In genomic region chr9:97412628-97413382, GRCh38 we compare ENCODE assay signal across 8 cellular contexts. TPM values are rescaled to one million over a fixed set of nuclear protein-coding genes. Genes with fewer than 3 reads are reported as not detected.
DNase-seq lines count a peak whose midpoint lies in the region; ATAC-seq and TF ChIP-seq lines count a peak whose summit lies in the region.

No MANE protein-coding gene starts in this region.

- TF ChIP-seq CTCF in fibroblast of mammary gland (conservative IDR thresholded peaks at IDR 0.05; ENCODE audit: control insufficient read depth, insufficient read depth, low read depth, low read length), result no peak

- peaks cover 8% of the 10 kb centered on the region for H3K27me3 Mint-ChIP-seq in activated T-cell treated with anti-CD3 and anti-CD28 coated beads, Interleukin-2, amount 50 U/mL, for 4 hours (ENCODE audit: low read depth)
- H3K27me3 Mint-ChIP-seq in natural killer cell treated with Interleukin-12 subunit alpha and Interleukin-12 subunit beta and Interleukin-15 and Interleukin-18, amount 100 ng/mL, for 72 hours, result peaks cover 11 to 15% of the 10 kb centered on the region in 2 donors

- H3K4me1 Mint-ChIP-seq in activated T-cell treated with anti-CD3 and anti-CD28 coated beads, Interleukin-2, amount 50 U/mL, for 4 hours (ENCODE audit: low read depth), result peaks cover 35% of the 10 kb centered on the region
- peaks cover 30 to 42% of the 10 kb centered on the region in 2 donors for H3K4me1 Mint-ChIP-seq in natural killer cell treated with Interleukin-12 subunit alpha and Interleukin-12 subunit beta and Interleukin-15 and Interleukin-18, amount 100 ng/mL, for 72 hours (ENCODE audit: low read depth in 2 of 2)

- no peak for TF ChIP-seq POLR2A in GM18505 (IDR thresholded peaks at IDR 0.05; ENCODE audit: borderline replicate concordance, extremely low read depth, insufficient read depth, insufficient read length)

- H3K4me3 Mint-ChIP-seq in activated T-cell treated with anti-CD3 and anti-CD28 coated beads, Interleukin-2, amount 50 U/mL, for 4 hours, result peak overlapping the region; percentile 84
- peak overlapping the region; percentile 65 for H3K4me3 Mint-ChIP-seq in natural killer cell treated with Interleukin-12 subunit alpha and Interleukin-12 subunit beta and Interleukin-15 and Interleukin-18, amount 100 ng/mL, for 72 hours

- peak; percentile 3 for ATAC-seq in activated T-cell treated with anti-CD3 and anti-CD28 coated beads, Interleukin-2, amount 50 U/mL, for 4 hours
- ATAC-seq in HG03066 (IDR thresholded peaks at IDR 0.05; ENCODE audit: low read depth, unreplicated experiment) (peak; percentile 12), HG03039 (IDR thresholded peaks at IDR 0.05; ENCODE audit: unreplicated experiment) (no peak), GM18505 (IDR thresholded peaks at IDR 0.05; ENCODE audit: unreplicated experiment) (no peak)
- ATAC-seq in natural killer cell treated with Interleukin-12 subunit alpha and Interleukin-12 subunit beta and Interleukin-15 and Interleukin-18, amount 100 ng/mL, for 72 hours, result no peak

- no peak for DNase-seq in activated T-cell treated with anti-CD3 and anti-CD28 coated beads, Interleukin-2, amount 50 U/mL, for 4 hours
- DNase-seq in activated T-cell treated with anti-CD3 and anti-CD28 coated beads, Interleukin-2, amount 50 U/mL, for 1 hour, result no peak
- DNase-seq in SW480 (ENCODE audit: low spot score) (peak; percentile 27), fibroblast of mammary gland (ENCODE audit: low read depth) (no peak)
- DNase-seq in natural killer cell treated with Interleukin-12 subunit alpha and Interleukin-12 subunit beta and Interleukin-15 and Interleukin-18, amount 100 ng/mL, for 72 hours (ENCODE audit: low spot score), result no peak

- peaks cover 3% of the 10 kb centered on the region for H3K36me3 Mint-ChIP-seq in activated T-cell treated with anti-CD3 and anti-CD28 coated beads, Interleukin-2, amount 50 U/mL, for 4 hours (ENCODE audit: insufficient read depth)
- H3K36me3 Mint-ChIP-seq in natural killer cell treated with Interleukin-12 subunit alpha and Interleukin-12 subunit beta and Interleukin-15 and Interleukin-18, amount 100 ng/mL, for 72 hours, result no peaks in the 10 kb centered on the region

- peak overlapping the region; percentile 4 to 38 for H3K27ac Mint-ChIP-seq in natural killer cell treated with Interleukin-12 subunit alpha and Interleukin-12 subunit beta and Interleukin-15 and Interleukin-18, amount 100 ng/mL, for 72 hours

- H3K4me3 ChIP-seq in fibroblast of mammary gland (ENCODE audit: control insufficient read depth, low read depth, low read length), result peak overlapping the region; percentile 64

- H3K9me3 Mint-ChIP-seq in activated T-cell treated with anti-CD3 and anti-CD28 coated beads, Interleukin-2, amount 50 U/mL, for 4 hours, result no peaks in the 10 kb centered on the region
- H3K9me3 Mint-ChIP-seq in natural killer cell treated with Interleukin-12 subunit alpha and Interleukin-12 subunit beta and Interleukin-15 and Interleukin-18, amount 100 ng/mL, for 72 hours, result no peaks in the 10 kb centered on the region

RNA-seq across cellular contexts. Expression of gene TDRD7, which starts 0.9 kb away (rescaled TPM):
- total RNA-seq in activated T-cell treated with anti-CD3 and anti-CD28 coated beads, Interleukin-2, amount 50 U/mL, for 4 hours, result 1 to 10 TPM; 2.7 to 4.1 (median 2.8) TPM
- 10 to 100 TPM in 1 of 2 donors, 1 to 10 TPM in 1; 4.5 to 10.3 TPM for total RNA-seq in natural killer cell treated with Interleukin-12 subunit alpha and Interleukin-12 subunit beta and Interleukin-15 and Interleukin-18, amount 100 ng/mL, for 72 hours

Comparison
In these comparisons a context has a peak if more than half of its experiments do, and no peak if none do; other contexts are left out.
1. ATAC-seq: peak in activated T-cell treated with anti-CD3 and anti-CD28 coated beads, Interleukin-2, amount 50 U/mL, for 4 hours (2 of 2) and HG03066 (single experiment); none in natural killer cell treated with Interleukin-12 subunit alpha and Interleukin-12 subunit beta and Interleukin-15 and Interleukin-18, amount 100 ng/mL, for 72 hours (0 of 2), HG03039 (single experiment) and GM18505 (single experiment).